Comparison of ENCODE assay signal across 10 cellular contexts in genomic region chr1:64245495-64245894, GRCh38. TPM values are rescaled to one million over a fixed set of nuclear protein-coding genes. Genes with fewer than 3 reads are reported as not detected.
A peak's percentile ranks its signal among the peaks of the same experiment; 100 is the strongest.
DNase-seq lines count a peak whose midpoint lies in the region; ATAC-seq and TF ChIP-seq lines count a peak whose summit lies in the region.
"Had no signal": no experiment of that assay in that cellular context is flagged by ENCODE, and none has a peak within 500 bp of the region (broad histone marks: within the 10 kb centered on the region; RNA-seq: fewer than 3 reads in every experiment).

No MANE protein-coding gene starts in this region.

- no peaks in the 10 kb centered on the region for H4K20me1 ChIP-seq in neural progenitor cell (ENCODE audit: low read depth)

- H3K36me3 Mint-ChIP-seq in endodermal cell (ENCODE audit: low read depth) (no peaks in the 10 kb centered on the region), neural progenitor cell (no peaks in the 10 kb centered on the region)
- H3K36me3 Mint-ChIP-seq: activated CD8-positive, alpha-beta memory T cell treated with anti-CD3 and anti-CD28 coated beads, Interleukin-2, amount 10 ng/mL, durations not matched to agents 7 days and 5 days had no signal

- ATAC-seq in GM21360 (IDR thresholded peaks at IDR 0.05; ENCODE audit: unreplicated experiment) (no peak), GM21825 (IDR thresholded peaks at IDR 0.05; ENCODE audit: unreplicated experiment) (no peak)
- ATAC-seq: activated CD8-positive, alpha-beta memory T cell treated with anti-CD3 and anti-CD28 coated beads, Interleukin-2, amount 10 ng/mL, durations not matched to agents 7 days and 5 days had no signal

- H3K27ac Mint-ChIP-seq in endodermal cell (peak overlapping the region; percentile 70), neural progenitor cell (peak overlapping the region; percentile 22)
- H3K27ac Mint-ChIP-seq: activated CD8-positive, alpha-beta memory T cell treated with anti-CD3 and anti-CD28 coated beads, Interleukin-2, amount 10 ng/mL, durations not matched to agents 7 days and 5 days had no signal

- peaks cover 7% of the 10 kb centered on the region for H3K4me1 ChIP-seq in endodermal cell (ENCODE audit: control insufficient read depth, insufficient read depth, low read length)
- peaks cover 17% of the 10 kb centered on the region for H3K4me1 ChIP-seq in neural progenitor cell

- no peaks in the 10 kb centered on the region for H3K9me3 ChIP-seq in endodermal cell (ENCODE audit: control insufficient read depth, low read length)
- H3K9me3 ChIP-seq in neural progenitor cell (ENCODE audit: low read depth): no peaks in the 10 kb centered on the region

- DNase-seq in NCI-H82 (lab: John Stamatoyannopoulos, UW) (peak; percentile 17), NCI-H82 treated with DMSO at 0.1 percent for 48 hours (lab: John Stamatoyannopoulos, UW; ENCODE audit: unreplicated experiment) (no peak), NCI-H2227 treated with DMSO at 0.1 percent for 48 hours (lab: John Stamatoyannopoulos, UW) (peak; percentile 59), endodermal cell (peak; percentile 60), neural progenitor cell (ENCODE audit: low spot score) (no peak)
- no peak for DNase-seq in stimulated activated CD4-positive, alpha-beta T cell treated with anti-CD3 and anti-CD28 coated beads, Interleukin-2, amount 100 ng/mL, for 24 hours
- DNase-seq: activated CD8-positive, alpha-beta memory T cell treated with anti-CD3 and anti-CD28 coated beads, Interleukin-2, amount 10 ng/mL, durations not matched to agents 7 days and 5 days; NCI-H446 treated with DMSO at 0.1 percent for 48 hours had no signal

- peak overlapping the region; percentile 46 for H3K4me2 ChIP-seq in neural progenitor cell

- TF ChIP-seq CTCF in endodermal cell (conservative IDR thresholded peaks at IDR 0.05): no peak
- no peak for TF ChIP-seq CTCF in neural progenitor cell (IDR thresholded peaks at IDR 0.05)

- H3K9ac ChIP-seq in endodermal cell (ENCODE audit: extremely low read depth, low read length, poor library complexity, severe bottlenecking) (no peak overlapping the region), neural progenitor cell (no peak overlapping the region)

- H3K4me1 Mint-ChIP-seq in endodermal cell (peaks cover 23% of the 10 kb centered on the region), neural progenitor cell (peaks cover 22% of the 10 kb centered on the region)

- H3F3A ChIP-seq in neural progenitor cell (ENCODE audit: low read depth): peaks cover 20% of the 10 kb centered on the region

- H3K9me3 Mint-ChIP-seq in endodermal cell: no peaks in the 10 kb centered on the region
- H3K9me3 Mint-ChIP-seq in neural progenitor cell: no peaks in the 10 kb centered on the region

- H3K4me3 ChIP-seq in endodermal cell (ENCODE audit: low read length) (peak overlapping the region; percentile 71), neural progenitor cell (no peak overlapping the region)

- H3K79me2 ChIP-seq in neural progenitor cell (ENCODE audit: low read depth): no peaks in the 10 kb centered on the region

- H3K36me3 ChIP-seq in endodermal cell (ENCODE audit: control insufficient read depth, insufficient read depth, low read length): no peaks in the 10 kb centered on the region
- H3K36me3 ChIP-seq in neural progenitor cell: no peaks in the 10 kb centered on the region

- H3K27ac ChIP-seq in endodermal cell (ENCODE audit: low read depth, low read length) (no peak overlapping the region), neural progenitor cell (no peak overlapping the region)

- peak overlapping the region; percentile 35 for H2AFZ ChIP-seq in neural progenitor cell (replicated peaks)

- no peaks in the 10 kb centered on the region for H3K27me3 Mint-ChIP-seq in endodermal cell (ENCODE audit: insufficient read depth)
- H3K27me3 Mint-ChIP-seq in neural progenitor cell (ENCODE audit: insufficient read depth, low read depth): no peaks in the 10 kb centered on the region

- 44 to 65% methylated on average over 2 to 9 of the region's 9 CpGs for whole genome bisulfite sequencing in endodermal cell (ENCODE audit: insufficient coverage in 1 of 2, insufficient read length in 1 of 2), 2 experiments

- H3K4me3 Mint-ChIP-seq in endodermal cell (peak overlapping the region; percentile 33), neural progenitor cell (no peak overlapping the region)
- H3K4me3 Mint-ChIP-seq: activated CD8-positive, alpha-beta memory T cell treated with anti-CD3 and anti-CD28 coated beads, Interleukin-2, amount 10 ng/mL, durations not matched to agents 7 days and 5 days had no signal

- H3K27me3 ChIP-seq in endodermal cell (ENCODE audit: control insufficient read depth, insufficient read depth, low read length, poor library complexity, severe bottlenecking) (no peaks in the 10 kb centered on the region), neural progenitor cell (no peaks in the 10 kb centered on the region)

RNA-seq across cellular contexts. Expression of gene UBE2U, which starts 42.1 kb away (rescaled TPM):
- total RNA-seq in endodermal cell: not detected
- not detected for polyA plus RNA-seq in endodermal cell (2013, experiment 1 of 2)
- not detected for polyA plus RNA-seq in endodermal cell (2013, experiment 2 of 2)
- total RNA-seq in neural progenitor cell (ENCODE audit: low replicate concordance): not detected in 2 replicates
- total RNA-seq: activated CD8-positive, alpha-beta memory T cell treated with anti-CD3 and anti-CD28 coated beads, Interleukin-2, amount 10 ng/mL, durations not matched to agents 7 days and 5 days had no signal

Comparison
In these comparisons a context has a peak if more than half of its experiments do, and no peak if none do; other contexts are left out.
1. DNase-seq: peak in NCI-H82 (single experiment), NCI-H2227 treated with DMSO at 0.1 percent for 48 hours (single experiment) and endodermal cell (single experiment); none in NCI-H82 treated with DMSO at 0.1 percent for 48 hours (single experiment), neural progenitor cell (single experiment) and stimulated activated CD4-positive, alpha-beta T cell treated with anti-CD3 and anti-CD28 coated beads, Interleukin-2, amount 100 ng/mL, for 24 hours (0 of 2).